ENCODE assay signal across 29 cellular contexts in genomic region chr3:156908398-156908797, GRCh38.
"Had no signal": no experiment of that assay in that cellular context is flagged by ENCODE, and none has a peak within 500 bp of the region (broad histone marks: within the 10 kb centered on the region; RNA-seq: fewer than 3 reads in every experiment).

No MANE protein-coding gene starts in this region.

- H3K27me3 ChIP-seq: ascending aorta, cardiac muscle cell had no signal

- H3K27ac ChIP-seq: ascending aorta, cardiac muscle cell, VCaP had no signal

- H3K4me3 ChIP-seq: ascending aorta, cardiac muscle cell had no signal

- DNase-seq: activated B cell treated with CpG ODN at 0.5 μM for 24 hours; activated CD4-positive, alpha-beta memory T cell treated with anti-CD3 and anti-CD28 coated beads, Interleukin-2, amount 10 ng/mL, durations not matched to agents 7 days and 5 days; activated CD4-positive, alpha-beta T cell treated with anti-CD3 and anti-CD28 coated beads for 48 hours; activated CD4-positive, alpha-beta T cell treated with anti-CD3 and anti-CD28 coated beads, Interleukin-2, amount 10 ng/mL, durations not matched to agents 7 days and 5 days; activated CD4-positive, alpha-beta T cell treated with anti-CD3 and anti-CD28 coated beads, Interleukin-2, amount 50 U/mL, for 48 hours; activated CD4-positive, CD25-positive, alpha-beta regulatory T cell treated with anti-CD3 and anti-CD28 coated beads, Interleukin-2, amount 50 U/mL, for 72 hours; activated CD8-positive, alpha-beta memory T cell treated with anti-CD3 and anti-CD28 coated beads for 24 hours; activated CD8-positive, alpha-beta memory T cell treated with anti-CD3 and anti-CD28 coated beads, Interleukin-2, amount 10 ng/mL, durations not matched to agents 7 days and 5 days; activated CD8-positive, alpha-beta memory T cell treated with anti-CD3 and anti-CD28 coated beads, Interleukin-2, amount 50 U/mL, for 48 hours; activated CD8-positive, alpha-beta T cell treated with anti-CD3 and anti-CD28 coated beads, Interleukin-2, amount 10 ng/mL, durations not matched to agents 7 days and 5 days; activated effector memory CD4-positive, alpha-beta T cell treated with Interleukin-2 at 50 U/mL for 16 hours; activated gamma-delta T cell; activated naive CD4-positive, alpha-beta T cell treated with anti-CD3 and anti-CD28 coated beads, Interleukin-2, amount 10 ng/mL, durations not matched to agents 7 days and 5 days; activated naive CD4-positive, alpha-beta T cell treated with Interleukin-2 at 50 U/mL for 16 hours; activated naive CD8-positive, alpha-beta T cell treated with anti-CD3 and anti-CD28 coated beads, Interleukin-2, amount 10 ng/mL, durations not matched to agents 7 days and 5 days; activated naive CD8-positive, alpha-beta T cell treated with anti-CD3 and anti-CD28 coated beads, Interleukin-2, amount 50 U/mL, for 24 hours; activated T-cell treated with anti-CD3 and anti-CD28 coated beads, Interleukin-2, amount 50 U/mL, for 24 hours; amygdala; anterior cingulate cortex; caudate nucleus; cerebellar nuclear complex; T-helper 1 cell; T-helper 2 cell; T-helper 9 cell had no signal

- H3K36me3 ChIP-seq: ascending aorta, cardiac muscle cell had no signal

- H3K9me3 ChIP-seq: ascending aorta had no signal

- H3K4me1 ChIP-seq: ascending aorta had no signal

- FAIRE-seq: bronchial epithelial cell, TTC549 had no signal

- ATAC-seq: activated CD8-positive, alpha-beta memory T cell treated with anti-CD3 and anti-CD28 coated beads, Interleukin-2, amount 10 ng/mL, durations not matched to agents 7 days and 5 days; activated CD8-positive, alpha-beta T cell treated with anti-CD3 and anti-CD28 coated beads, Interleukin-2, amount 10 ng/mL, durations not matched to agents 7 days and 5 days; activated naive CD8-positive, alpha-beta T cell treated with anti-CD3 and anti-CD28 coated beads, Interleukin-2, amount 50 U/mL, for 24 hours had no signal
